In genomic region chr20:36951198-36951976, GRCh38 we compare ENCODE assay signal across 7 cellular contexts. TPM values are rescaled to one million over a fixed set of nuclear protein-coding genes. Genes with fewer than 3 reads are reported as not detected.
A peak's percentile ranks its signal among the peaks of the same experiment; 100 is the strongest.
DNase-seq lines count a peak whose midpoint lies in the region; ATAC-seq, FAIRE-seq and TF ChIP-seq lines count a peak whose summit lies in the region.

TSS of gene SAMHD1 (minus strand) at chr20:36951708. CDS start at chr20:36951643, 65 bp downstream.

- H3K9me3 Mint-ChIP-seq in T-helper 2 cell treated with Interferon-gamma antibody and Interleukin-4, amounts not matched to agents 5 μg/mL and 100 μg/mL, for 36 hours = no peaks in the 10 kb centered on the region
- no peaks in the 10 kb centered on the region for H3K9me3 Mint-ChIP-seq in astrocyte (ENCODE audit: unreplicated experiment)

- H3K27ac ChIP-seq in astrocyte (ENCODE audit: low read depth, low read length) = no peak within 1 kb of the TSS

- no peaks in the 10 kb centered on the region for H3K27me3 Mint-ChIP-seq in T-helper 2 cell treated with Interferon-gamma antibody and Interleukin-4, amounts not matched to agents 5 μg/mL and 100 μg/mL, for 36 hours (ENCODE audit: low read depth)
- H3K27me3 Mint-ChIP-seq in astrocyte (ENCODE audit: low read depth, unreplicated experiment) = no peaks in the 10 kb centered on the region

- H3K4me3 Mint-ChIP-seq in T-helper 2 cell treated with Interferon-gamma antibody and Interleukin-4, amounts not matched to agents 5 μg/mL and 100 μg/mL, for 36 hours = peak within 1 kb of the TSS; percentile 92
- H3K4me3 Mint-ChIP-seq in astrocyte (ENCODE audit: unreplicated experiment) = peak within 1 kb of the TSS; percentile 95

- H3K4me2 ChIP-seq in astrocyte (ENCODE audit: low read length) = peak within 1 kb of the TSS; percentile 100

- peak; percentile 90 for ATAC-seq in GM18498 (IDR thresholded peaks at IDR 0.05; ENCODE audit: unreplicated experiment)
- ATAC-seq in HG02938 (IDR thresholded peaks at IDR 0.05; ENCODE audit: unreplicated experiment) = peak; percentile 80

- H3K79me2 ChIP-seq in astrocyte (ENCODE audit: insufficient read depth, low read length) = no peaks in the 10 kb centered on the region

- no peaks in the 10 kb centered on the region for H4K20me1 ChIP-seq in astrocyte (ENCODE audit: insufficient read depth, low read length)

- peaks cover 37% of the 10 kb centered on the region for H3K4me1 Mint-ChIP-seq in T-helper 2 cell treated with Interferon-gamma antibody and Interleukin-4, amounts not matched to agents 5 μg/mL and 100 μg/mL, for 36 hours (ENCODE audit: low read depth)
- H3K4me1 Mint-ChIP-seq in astrocyte (ENCODE audit: low read depth, unreplicated experiment) = peaks cover 7% of the 10 kb centered on the region

- peak within 1 kb of the TSS; percentile 94 for H3K4me3 ChIP-seq in astrocyte (ENCODE audit: insufficient read depth, low read depth, low read length)

- FAIRE-seq in astrocyte (lab: Jason Lieb, UNC) = no peak

- no peaks in the 10 kb centered on the region for H3K9me3 ChIP-seq in astrocyte (ENCODE audit: insufficient read depth, low read depth, low read length)

- no peaks in the 10 kb centered on the region for H3K36me3 ChIP-seq in astrocyte (ENCODE audit: insufficient read depth, low read length)

- H3K27me3 ChIP-seq in astrocyte (ENCODE audit: insufficient read depth, low read length) = no peaks in the 10 kb centered on the region

- H3K36me3 Mint-ChIP-seq in T-helper 2 cell treated with Interferon-gamma antibody and Interleukin-4, amounts not matched to agents 5 μg/mL and 100 μg/mL, for 36 hours (ENCODE audit: low read depth) = peaks cover 29% of the 10 kb centered on the region
- peaks cover 7% of the 10 kb centered on the region for H3K36me3 Mint-ChIP-seq in astrocyte (ENCODE audit: low read depth, unreplicated experiment)

- DNase-seq in NCI-H1930 (lab: John Stamatoyannopoulos, UW) (peak; percentile 99), astrocyte (ENCODE audit: low read depth) (peak; percentile 90), hepatic stellate cell (ENCODE audit: low spot score) (peak; percentile 100), renal cortical epithelial cell (ENCODE audit: low read depth) (peak; percentile 96)
- DNase-seq in T-helper 2 cell treated with Interferon-gamma antibody and Interleukin-4, amounts not matched to agents 5 μg/mL and 100 μg/mL, for 36 hours (ENCODE audit: low spot score) = peak; percentile 97

- peaks cover 6% of the 10 kb centered on the region for H3K4me1 ChIP-seq in astrocyte (ENCODE audit: insufficient read depth, low read length)

- peak within 1 kb of the TSS; percentile 86 for H3K9ac ChIP-seq in astrocyte (ENCODE audit: low read length)

- H2AFZ ChIP-seq in astrocyte (ENCODE audit: low read depth, low read length) = peak within 1 kb of the TSS; percentile 100

- peak within 1 kb of the TSS; percentile 94 for H3K27ac Mint-ChIP-seq in T-helper 2 cell treated with Interferon-gamma antibody and Interleukin-4, amounts not matched to agents 5 μg/mL and 100 μg/mL, for 36 hours
- peak within 1 kb of the TSS; percentile 69 for H3K27ac Mint-ChIP-seq in astrocyte (ENCODE audit: unreplicated experiment)

- no peak for TF ChIP-seq CTCF in astrocyte (IDR thresholded peaks at IDR 0.05; ENCODE audit: insufficient read depth, low read depth, low read length)

RNA-seq across cellular contexts. Expression of gene SAMHD1, which starts in this region (rescaled TPM):
- 95.7 and 99.7 TPM in 2 replicates for total RNA-seq in astrocyte
- 21.6 and 33.5 TPM in 2 replicates for total RNA-seq in renal cortical epithelial cell
